ENCODE assay signal across 9 cellular contexts in genomic region chr10:42933454-42934340, GRCh38.
DNase-seq lines count a peak whose midpoint lies in the region; ATAC-seq and TF ChIP-seq lines count a peak whose summit lies in the region.
"Had no signal": no experiment of that assay in that cellular context is flagged by ENCODE, and none has a peak within 500 bp of the region (broad histone marks: within the 10 kb centered on the region; RNA-seq: fewer than 3 reads in every experiment).

No MANE protein-coding gene starts in this region.

- no peak overlapping the region for H3K27ac Mint-ChIP-seq in activated naive CD4-positive, alpha-beta T cell treated with anti-CD3 and anti-CD28 coated beads for 36 hours
- no peak overlapping the region for H3K27ac Mint-ChIP-seq in activated T-helper 2 cell treated with anti-CD3 and anti-CD28 coated beads, Interferon-gamma antibody, Interleukin-2, Interleukin-4, amounts not matched to agents 10 μg/mL and 5 μg/mL and 100 μg/mL, durations not matched to agents 14 hours and 24 hours and 36 hours

- H3K4me3 ChIP-seq in astrocyte of the spinal cord (ENCODE audit: low read depth, low read length) (no peak overlapping the region), thymus (ENCODE audit: low read length) (peak overlapping the region; percentile 63)

- H3K36me3 Mint-ChIP-seq in activated naive CD4-positive, alpha-beta T cell treated with anti-CD3 and anti-CD28 coated beads for 36 hours (ENCODE audit: low read depth) = no peaks in the 10 kb centered on the region
- H3K36me3 Mint-ChIP-seq in activated T-helper 2 cell treated with anti-CD3 and anti-CD28 coated beads, Interferon-gamma antibody, Interleukin-2, Interleukin-4, amounts not matched to agents 10 μg/mL and 5 μg/mL and 100 μg/mL, durations not matched to agents 14 hours and 24 hours and 36 hours (ENCODE audit: low read depth) = no peaks in the 10 kb centered on the region

- TF ChIP-seq CTCF in astrocyte of the spinal cord (IDR thresholded peaks at IDR 0.05; ENCODE audit: low read depth, low read length) = no peak

- H3K4me3 Mint-ChIP-seq in activated naive CD4-positive, alpha-beta T cell treated with anti-CD3 and anti-CD28 coated beads for 36 hours = peak overlapping the region; percentile 71
- no peak overlapping the region for H3K4me3 Mint-ChIP-seq in activated T-helper 2 cell treated with anti-CD3 and anti-CD28 coated beads, Interferon-gamma antibody, Interleukin-2, Interleukin-4, amounts not matched to agents 10 μg/mL and 5 μg/mL and 100 μg/mL, durations not matched to agents 14 hours and 24 hours and 36 hours (ENCODE audit: low read depth)

- no peaks in the 10 kb centered on the region for H3K36me3 ChIP-seq in thymus (ENCODE audit: control insufficient read depth, insufficient read depth)

- peak overlapping the region; percentile 91 for H3K27ac ChIP-seq in thymus (ENCODE audit: low read depth)
- H3K27ac ChIP-seq: C4-2B had no signal

- H3K27me3 Mint-ChIP-seq in activated naive CD4-positive, alpha-beta T cell treated with anti-CD3 and anti-CD28 coated beads for 36 hours (ENCODE audit: low read depth) = peaks cover 4% of the 10 kb centered on the region
- H3K27me3 Mint-ChIP-seq in activated T-helper 2 cell treated with anti-CD3 and anti-CD28 coated beads, Interferon-gamma antibody, Interleukin-2, Interleukin-4, amounts not matched to agents 10 μg/mL and 5 μg/mL and 100 μg/mL, durations not matched to agents 14 hours and 24 hours and 36 hours (ENCODE audit: low read depth) = peaks cover 32% of the 10 kb centered on the region

- CTCF ChIA-PET in activated naive CD4-positive, alpha-beta T cell treated with anti-CD3 and anti-CD28 coated beads for 36 hours (lab: Charles Lee) = no interaction called here

- DNase-seq in activated naive CD4-positive, alpha-beta T cell treated with anti-CD3 and anti-CD28 coated beads for 36 hours = peak; percentile 56
- no peak for DNase-seq in activated naive CD4-positive, alpha-beta T cell treated with anti-CD3 and anti-CD28 coated beads, Interleukin-2, amount 50 U/mL, for 16 hours
- DNase-seq in astrocyte of the spinal cord (ENCODE audit: low read depth, low spot score) (peak; percentile 25), kidney tubule cell (ENCODE audit: low spot score) (peak; percentile 52), epidermal melanocyte (ENCODE audit: insufficient read length, low spot score) (no peak)
- DNase-seq in activated T-helper 2 cell treated with anti-CD3 and anti-CD28 coated beads, Interferon-gamma antibody, Interleukin-2, Interleukin-4, amounts not matched to agents 10 μg/mL and 5 μg/mL and 100 μg/mL, durations not matched to agents 14 hours and 24 hours and 36 hours (ENCODE audit: low spot score) = no peak

- H3K9me3 Mint-ChIP-seq in activated naive CD4-positive, alpha-beta T cell treated with anti-CD3 and anti-CD28 coated beads for 36 hours = no peaks in the 10 kb centered on the region
- H3K9me3 Mint-ChIP-seq in activated T-helper 2 cell treated with anti-CD3 and anti-CD28 coated beads, Interferon-gamma antibody, Interleukin-2, Interleukin-4, amounts not matched to agents 10 μg/mL and 5 μg/mL and 100 μg/mL, durations not matched to agents 14 hours and 24 hours and 36 hours = no peaks in the 10 kb centered on the region

- H3K4me1 Mint-ChIP-seq in activated naive CD4-positive, alpha-beta T cell treated with anti-CD3 and anti-CD28 coated beads for 36 hours (ENCODE audit: low read depth) = peaks cover 13% of the 10 kb centered on the region
- peaks cover 3% of the 10 kb centered on the region for H3K4me1 Mint-ChIP-seq in activated T-helper 2 cell treated with anti-CD3 and anti-CD28 coated beads, Interferon-gamma antibody, Interleukin-2, Interleukin-4, amounts not matched to agents 10 μg/mL and 5 μg/mL and 100 μg/mL, durations not matched to agents 14 hours and 24 hours and 36 hours (ENCODE audit: low read depth)

- no peak for ATAC-seq in GM21423 (IDR thresholded peaks at IDR 0.05; ENCODE audit: unreplicated experiment)

- in situ Hi-C loops in astrocyte of the spinal cord (cut with HindIII; ENCODE audit: low sequenced_read_pairs) = no loop called here

- intact Hi-C loops in activated naive CD4-positive, alpha-beta T cell treated with anti-CD3 and anti-CD28 coated beads for 36 hours (cut with micrococcal nuclease) = loop anchor here (5.0 to 10.0 kb wide), 3 partner anchors 131 to 296 kb away; partner anchors contain the start of gene ZNF33B
- intact Hi-C loops in activated T-helper 2 cell treated with anti-CD3 and anti-CD28 coated beads, Interferon-gamma antibody, Interleukin-2, Interleukin-4, amounts not matched to agents 10 μg/mL and 5 μg/mL and 100 μg/mL, durations not matched to agents 14 hours and 24 hours and 36 hours (cut with micrococcal nuclease) = no loop called here

- peaks cover 10% of the 10 kb centered on the region for H3K4me1 ChIP-seq in thymus (ENCODE audit: control insufficient read depth, insufficient read depth, low read length)

- H3K9me3 ChIP-seq in thymus (ENCODE audit: control insufficient read depth) = no peaks in the 10 kb centered on the region

- WGBS in thymus = 3% methylated on average over 57 of the region's 57 CpGs

- peaks cover 2% of the 10 kb centered on the region for H3K27me3 ChIP-seq in thymus (ENCODE audit: control insufficient read depth, insufficient read depth)

Comparison
In these comparisons a context has a peak if more than half of its experiments do, and no peak if none do; other contexts are left out.
1. DNase-seq: peak in activated naive CD4-positive, alpha-beta T cell treated with anti-CD3 and anti-CD28 coated beads for 36 hours (single experiment), astrocyte of the spinal cord (single experiment) and kidney tubule cell (single experiment); none in activated naive CD4-positive, alpha-beta T cell treated with anti-CD3 and anti-CD28 coated beads, Interleukin-2, amount 50 U/mL, for 16 hours (single experiment), epidermal melanocyte (single experiment) and activated T-helper 2 cell treated with anti-CD3 and anti-CD28 coated beads, Interferon-gamma antibody, Interleukin-2, Interleukin-4, amounts not matched to agents 10 μg/mL and 5 μg/mL and 100 μg/mL, durations not matched to agents 14 hours and 24 hours and 36 hours (single experiment).